ENCODE assay signal across 11 cellular contexts in genomic region chr3:188157971-188158370, GRCh38. TPM values are rescaled to one million over a fixed set of nuclear protein-coding genes. Genes with fewer than 3 reads are reported as not detected.
DNase-seq lines count a peak whose midpoint lies in the region; ATAC-seq and TF ChIP-seq lines count a peak whose summit lies in the region.
"Had no signal": no experiment of that assay in that cellular context is flagged by ENCODE, and none has a peak within 500 bp of the region (broad histone marks: within the 10 kb centered on the region; RNA-seq: fewer than 3 reads in every experiment).

No MANE protein-coding gene starts in this region.

- H3K27me3 Mint-ChIP-seq in activated naive CD8-positive, alpha-beta T cell treated with anti-CD3 and anti-CD28 coated beads, Interleukin-2, amount 10 ng/mL, durations not matched to agents 7 days and 5 days, result no peaks in the 10 kb centered on the region
- H3K27me3 Mint-ChIP-seq in activated naive CD8-positive, alpha-beta T cell treated with anti-CD3 and anti-CD28 coated beads, Interleukin-2, amount 50 U/mL, for 24 hours, result no peaks in the 10 kb centered on the region
- H3K27me3 Mint-ChIP-seq in memory B cell, result no peaks in the 10 kb centered on the region
- H3K27me3 Mint-ChIP-seq: activated naive CD4-positive, alpha-beta T cell treated with anti-CD3 and anti-CD28 coated beads, Interleukin-2, amount 50 U/mL, for 24 hours; naive thymus-derived CD8-positive, alpha-beta T cell had no signal

- no peak for ATAC-seq in activated naive CD8-positive, alpha-beta T cell treated with anti-CD3 and anti-CD28 coated beads, Interleukin-2, amount 10 ng/mL, durations not matched to agents 7 days and 5 days (ENCODE audit: low read depth)
- ATAC-seq in activated naive CD8-positive, alpha-beta T cell treated with anti-CD3 and anti-CD28 coated beads, Interleukin-2, amount 50 U/mL, for 24 hours, result no peak
- ATAC-seq in memory B cell (ENCODE audit: low read depth) (no peak), GM21360 (IDR thresholded peaks at IDR 0.05; ENCODE audit: unreplicated experiment) (no peak)
- ATAC-seq: naive thymus-derived CD8-positive, alpha-beta T cell had no signal

- no peaks in the 10 kb centered on the region for H3K27me3 ChIP-seq in ascending aorta
- H3K27me3 ChIP-seq in tibial artery, result no peaks in the 10 kb centered on the region

- intact Hi-C loops in ascending aorta (cut with DNase I) (no loop called here), tibial artery (cut with DNase I; ENCODE audit: low total_unique reads) (loop anchor here (10.0 kb wide), 1 partner anchor 787 kb away; no protein-coding TSS in a partner anchor)

- H3K4me3 ChIP-seq in ascending aorta (peak overlapping the region; percentile 81 to 89), tibial artery (peak overlapping the region; percentile 68 to 81)

- H3K4me3 Mint-ChIP-seq in activated naive CD8-positive, alpha-beta T cell treated with anti-CD3 and anti-CD28 coated beads, Interleukin-2, amount 10 ng/mL, durations not matched to agents 7 days and 5 days, result peak overlapping the region; percentile 38
- H3K4me3 Mint-ChIP-seq in activated naive CD8-positive, alpha-beta T cell treated with anti-CD3 and anti-CD28 coated beads, Interleukin-2, amount 50 U/mL, for 24 hours, result no peak overlapping the region
- H3K4me3 Mint-ChIP-seq in memory B cell, result no peak overlapping the region
- H3K4me3 Mint-ChIP-seq: activated naive CD4-positive, alpha-beta T cell treated with anti-CD3 and anti-CD28 coated beads, Interleukin-2, amount 50 U/mL, for 24 hours had no signal

- peaks cover 55% of the 10 kb centered on the region for H3K4me1 Mint-ChIP-seq in activated naive CD8-positive, alpha-beta T cell treated with anti-CD3 and anti-CD28 coated beads, Interleukin-2, amount 10 ng/mL, durations not matched to agents 7 days and 5 days
- H3K4me1 Mint-ChIP-seq in activated naive CD8-positive, alpha-beta T cell treated with anti-CD3 and anti-CD28 coated beads, Interleukin-2, amount 50 U/mL, for 24 hours, result peaks cover 62% of the 10 kb centered on the region
- peaks cover 46% of the 10 kb centered on the region for H3K4me1 Mint-ChIP-seq in memory B cell

- H3K27ac ChIP-seq in ascending aorta (peak overlapping the region; percentile 74 to 98), tibial artery (peak overlapping the region; percentile 95 to 96), caudate nucleus (ENCODE audit: low read depth, low read length) (no peak overlapping the region)

- H3K9me3 ChIP-seq in ascending aorta (no peaks in the 10 kb centered on the region), tibial artery (no peaks in the 10 kb centered on the region)

- H3K4me1 ChIP-seq in ascending aorta (peaks cover 0 to 46% of the 10 kb centered on the region in 2 donors), tibial artery (peaks cover 0 to 80% (median 50%) of the 10 kb centered on the region in 4 donors)

- no peaks in the 10 kb centered on the region for H3K9me3 Mint-ChIP-seq in activated naive CD8-positive, alpha-beta T cell treated with anti-CD3 and anti-CD28 coated beads, Interleukin-2, amount 10 ng/mL, durations not matched to agents 7 days and 5 days
- H3K9me3 Mint-ChIP-seq in activated naive CD8-positive, alpha-beta T cell treated with anti-CD3 and anti-CD28 coated beads, Interleukin-2, amount 50 U/mL, for 24 hours, result no peaks in the 10 kb centered on the region
- no peaks in the 10 kb centered on the region for H3K9me3 Mint-ChIP-seq in memory B cell
- H3K9me3 Mint-ChIP-seq: activated naive CD4-positive, alpha-beta T cell treated with anti-CD3 and anti-CD28 coated beads, Interleukin-2, amount 50 U/mL, for 24 hours; naive thymus-derived CD8-positive, alpha-beta T cell had no signal

- TF ChIP-seq CTCF in ascending aorta (IDR thresholded peaks at IDR 0.05) (no peak), tibial artery (IDR thresholded peaks at IDR 0.05) (no peak)

- POLR2A ChIA-PET in activated naive CD8-positive, alpha-beta T cell treated with anti-CD3 and anti-CD28 coated beads, Interleukin-2, amount 10 ng/mL, durations not matched to agents 7 days and 5 days (lab: Charles Lee), result interaction anchor here (0.6 to 1.6 kb wide), 2 partner anchors 350 to 415 kb away, joined by 3 to 5 read pairs; no protein-coding TSS in a partner anchor

- peaks cover 44% of the 10 kb centered on the region for H3K36me3 Mint-ChIP-seq in activated naive CD8-positive, alpha-beta T cell treated with anti-CD3 and anti-CD28 coated beads, Interleukin-2, amount 10 ng/mL, durations not matched to agents 7 days and 5 days
- peaks cover 6% of the 10 kb centered on the region for H3K36me3 Mint-ChIP-seq in activated naive CD8-positive, alpha-beta T cell treated with anti-CD3 and anti-CD28 coated beads, Interleukin-2, amount 50 U/mL, for 24 hours (ENCODE audit: low read depth)
- H3K36me3 Mint-ChIP-seq in memory B cell, result peaks cover 6% of the 10 kb centered on the region

- H3K36me3 ChIP-seq in ascending aorta (no peaks in the 10 kb centered on the region), tibial artery (no peaks in the 10 kb centered on the region)

- no peak for DNase-seq in activated naive CD8-positive, alpha-beta T cell treated with anti-CD3 and anti-CD28 coated beads, Interleukin-2, amount 10 ng/mL, durations not matched to agents 7 days and 5 days
- DNase-seq in activated naive CD8-positive, alpha-beta T cell treated with anti-CD3 and anti-CD28 coated beads, Interleukin-2, amount 50 U/mL, for 24 hours, result no peak
- DNase-seq in ascending aorta (ENCODE audit: low spot score in 2 of 2) (peak in 1 of 2 donors; percentile 56), memory B cell (ENCODE audit: low spot score in 2 of 2) (no peak), tibial artery (no peak), putamen (ENCODE audit: low spot score) (no peak), caudate nucleus (lab: John Stamatoyannopoulos, UW) (no peak)
- DNase-seq: naive thymus-derived CD8-positive, alpha-beta T cell; NCI-H1092 treated with DMSO at 0.1 percent for 48 hours had no signal

- H3K27ac Mint-ChIP-seq in activated naive CD8-positive, alpha-beta T cell treated with anti-CD3 and anti-CD28 coated beads, Interleukin-2, amount 10 ng/mL, durations not matched to agents 7 days and 5 days, result peak overlapping the region; percentile 70
- H3K27ac Mint-ChIP-seq in activated naive CD8-positive, alpha-beta T cell treated with anti-CD3 and anti-CD28 coated beads, Interleukin-2, amount 50 U/mL, for 24 hours, result no peak overlapping the region
- H3K27ac Mint-ChIP-seq in memory B cell, result peak overlapping the region; percentile 11

RNA-seq across cellular contexts. Expression of gene LPP, which starts 4.0 kb away (rescaled TPM):
- 10 to 100 TPM; 49.6 to 54.3 TPM for total RNA-seq in activated naive CD8-positive, alpha-beta T cell treated with anti-CD3 and anti-CD28 coated beads, Interleukin-2, amount 10 ng/mL, durations not matched to agents 7 days and 5 days
- 1,791 TPM for total RNA-seq in ascending aorta

Comparison
In these comparisons a context has a peak if more than half of its experiments do, and no peak if none do; other contexts are left out.
1. RNA of gene LPP, which starts 4.0 kb away (total RNA-seq): 1,791 TPM in ascending aorta (single experiment); 49.6 to 54.3 TPM in activated naive CD8-positive, alpha-beta T cell treated with anti-CD3 and anti-CD28 coated beads, Interleukin-2, amount 10 ng/mL, durations not matched to agents 7 days and 5 days; every median in the first group is over 10 times any median in the second.